Comparison of ENCODE assay signal across 7 cellular contexts in genomic region chr20:39605361-39605760, GRCh38.
"Had no signal": no experiment of that assay in that cellular context is flagged by ENCODE, and none has a peak within 500 bp of the region (broad histone marks: within the 10 kb centered on the region; RNA-seq: fewer than 3 reads in every experiment).

No MANE protein-coding gene starts in this region.

- ATAC-seq: GM12878 had no signal

- H3K4me3 ChIP-seq: GM12878 had no signal

- DNase-seq: GDM1, GF-D8 had no signal

- FAIRE-seq: G401.6, GM12878, GM12891, GM12892, GM18507 had no signal
